Comparison of ENCODE assay signal across 16 cellular contexts in genomic region chr19:1153891-1154730, GRCh38. TPM values are rescaled to one million over a fixed set of nuclear protein-coding genes. Genes with fewer than 3 reads are reported as not detected.
A peak's percentile ranks its signal among the peaks of the same experiment; 100 is the strongest.
DNase-seq lines count a peak whose midpoint lies in the region; ATAC-seq and TF ChIP-seq lines count a peak whose summit lies in the region.
"Had no signal": no experiment of that assay in that cellular context is flagged by ENCODE, and none has a peak within 500 bp of the region (broad histone marks: within the 10 kb centered on the region; RNA-seq: fewer than 3 reads in every experiment).

No MANE protein-coding gene starts in this region.

- H3K9me3 ChIP-seq in liver (ENCODE audit: control insufficient read depth in 4 of 4, low read length in 3 of 4), result no peaks in the 10 kb centered on the region
- H3K9me3 ChIP-seq: BLaER1 had no signal

- no peak for TF ChIP-seq RAD21 in liver (IDR thresholded peaks at IDR 0.05)

- ATAC-seq in GM21447 (IDR thresholded peaks at IDR 0.05; ENCODE audit: unreplicated experiment), result no peak
- ATAC-seq: T-cell had no signal

- H3K4me3 Mint-ChIP-seq in CD14-positive monocyte, result peak overlapping the region; percentile 58 to 69
- H3K4me3 Mint-ChIP-seq: activated naive CD4-positive, alpha-beta T cell treated with anti-CD3 and anti-CD28 coated beads, Interleukin-2, amount 10 ng/mL, durations not matched to agents 7 days and 5 days; nephron; stimulated activated naive CD8-positive, alpha-beta T cell treated with anti-CD3 and anti-CD28 coated beads, Interleukin-15, Interleukin-2, amounts not matched to agents 100 ng/mL and 50 ng/mL, for 24 hours; T-cell had no signal

- WGBS in liver, result 92% methylated on average over 58 of the region's 58 CpGs

- no peaks in the 10 kb centered on the region for H3K27me3 Mint-ChIP-seq in CD14-positive monocyte (ENCODE audit: low read depth in 3 of 3)
- H3K27me3 Mint-ChIP-seq: activated naive CD4-positive, alpha-beta T cell treated with anti-CD3 and anti-CD28 coated beads, Interleukin-2, amount 10 ng/mL, durations not matched to agents 7 days and 5 days; stimulated activated naive CD8-positive, alpha-beta T cell treated with anti-CD3 and anti-CD28 coated beads, Interleukin-15, Interleukin-2, amounts not matched to agents 100 ng/mL and 50 ng/mL, for 24 hours; T-cell had no signal

- peaks cover 4 to 18% (median 7%) of the 10 kb centered on the region in 4 donors for H3K36me3 ChIP-seq in liver (ENCODE audit: control insufficient read depth in 4 of 4, insufficient read depth in 3 of 4, low read depth in 1 of 4, low read length in 3 of 4)

- H3K27ac ChIP-seq in liver (ENCODE audit: low read depth in 1 of 2, low read length in 2 of 2), result peak overlapping the region; percentile 85 to 99
- peak overlapping the region; percentile 36 to 99 (median 90) for H3K27ac ChIP-seq in skin epidermis
- H3K27ac ChIP-seq: BLaER1 had no signal

- no peaks in the 10 kb centered on the region for H3K27me3 ChIP-seq in liver (ENCODE audit: control insufficient read depth in 4 of 4, insufficient read depth in 4 of 4, low read length in 3 of 4)
- H3K27me3 ChIP-seq: BLaER1 had no signal

- H3K4me3 ChIP-seq in choroid plexus epithelial cell (ENCODE audit: low read depth, low read length) (peak overlapping the region; percentile 41), liver (ENCODE audit: low read depth in 1 of 3, low read length in 3 of 3) (peak overlapping the region in 2 of 3 donors; percentile 51 to 56), skin epidermis (peak overlapping the region in 6 of 7 experiments; percentile 0 to 31 (median 20))
- H3K4me3 ChIP-seq: BLaER1 had no signal

- peaks cover 20 to 61% of the 10 kb centered on the region in 2 donors for H3K36me3 Mint-ChIP-seq in CD14-positive monocyte

- peak overlapping the region in 6 of 7 donors; percentile 50 to 88 (median 78) for H3K27ac Mint-ChIP-seq in CD14-positive monocyte
- H3K27ac Mint-ChIP-seq: activated naive CD4-positive, alpha-beta T cell treated with anti-CD3 and anti-CD28 coated beads, Interleukin-2, amount 10 ng/mL, durations not matched to agents 7 days and 5 days; nephron; stimulated activated naive CD8-positive, alpha-beta T cell treated with anti-CD3 and anti-CD28 coated beads, Interleukin-15, Interleukin-2, amounts not matched to agents 100 ng/mL and 50 ng/mL, for 24 hours; T-cell had no signal

- peaks cover 14 to 25% (median 21%) of the 10 kb centered on the region in 4 donors for H3K4me1 ChIP-seq in liver (ENCODE audit: control insufficient read depth in 4 of 4, insufficient read depth in 4 of 4, low read length in 3 of 4)

- DNase-seq in CD14-positive monocyte (ENCODE audit: low spot score) (no peak), choroid plexus epithelial cell (ENCODE audit: low read depth) (no peak), activated gamma-delta T cell treated with Interleukin-2 at 50 U/mL for 16 hours (no peak), HT-29 (ENCODE audit: low spot score) (no peak), NCI-H1694 treated with DMSO at 0.1 percent for 48 hours (lab: John Stamatoyannopoulos, UW) (no peak)
- DNase-seq: activated CD4-positive, alpha-beta T cell treated with anti-CD3 and anti-CD28 coated beads, Interleukin-2, amount 50 U/mL, for 48 hours; activated naive CD4-positive, alpha-beta T cell treated with anti-CD3 and anti-CD28 coated beads, Interleukin-2, amount 10 ng/mL, durations not matched to agents 7 days and 5 days; effector CD8-positive, alpha-beta T cell; NCI-H187 had no signal

- H3K9ac ChIP-seq in liver (ENCODE audit: low read depth in 1 of 2, low read length in 2 of 2), result peak overlapping the region in 1 of 2 donors; percentile 52
- H3K9ac ChIP-seq: BLaER1 had no signal

- intact Hi-C loops in CD14-positive monocyte (cut with micrococcal nuclease), result no loop called here

- TF ChIP-seq CTCF in CD14-positive monocyte (IDR thresholded peaks at IDR 0.05) (no peak), choroid plexus epithelial cell (conservative IDR thresholded peaks at IDR 0.05; ENCODE audit: low read depth, low read length) (no peak), liver (IDR thresholded peaks at IDR 0.05; ENCODE audit: low read depth, low read length, missing input control) (no peak)

- peaks cover 23% of the 10 kb centered on the region for H3K4me1 Mint-ChIP-seq in CD14-positive monocyte
- H3K4me1 Mint-ChIP-seq: activated naive CD4-positive, alpha-beta T cell treated with anti-CD3 and anti-CD28 coated beads, Interleukin-2, amount 10 ng/mL, durations not matched to agents 7 days and 5 days had no signal

- peaks cover 0 to 5% (median 0%) of the 10 kb centered on the region in 7 donors for H3K9me3 Mint-ChIP-seq in CD14-positive monocyte
- H3K9me3 Mint-ChIP-seq: activated naive CD4-positive, alpha-beta T cell treated with anti-CD3 and anti-CD28 coated beads, Interleukin-2, amount 10 ng/mL, durations not matched to agents 7 days and 5 days; nephron; stimulated activated naive CD8-positive, alpha-beta T cell treated with anti-CD3 and anti-CD28 coated beads, Interleukin-15, Interleukin-2, amounts not matched to agents 100 ng/mL and 50 ng/mL, for 24 hours; T-cell had no signal

TF ChIP-seq in liver, 16 proteins besides CTCF, POLR2A, EP300 and RAD21:
- TF ChIP-seq FOXA1 (IDR thresholded peaks at IDR 0.05) (no peak), NR2F2 (IDR thresholded peaks at IDR 0.05) (no peak), FOXA2 (IDR thresholded peaks at IDR 0.05) (no peak), EGR1 (IDR thresholded peaks at IDR 0.05; ENCODE audit: low read depth in 2 of 2) (no peak), HNF4G (IDR thresholded peaks at IDR 0.05) (no peak)
- TF ChIP-seq, protein P1, sequence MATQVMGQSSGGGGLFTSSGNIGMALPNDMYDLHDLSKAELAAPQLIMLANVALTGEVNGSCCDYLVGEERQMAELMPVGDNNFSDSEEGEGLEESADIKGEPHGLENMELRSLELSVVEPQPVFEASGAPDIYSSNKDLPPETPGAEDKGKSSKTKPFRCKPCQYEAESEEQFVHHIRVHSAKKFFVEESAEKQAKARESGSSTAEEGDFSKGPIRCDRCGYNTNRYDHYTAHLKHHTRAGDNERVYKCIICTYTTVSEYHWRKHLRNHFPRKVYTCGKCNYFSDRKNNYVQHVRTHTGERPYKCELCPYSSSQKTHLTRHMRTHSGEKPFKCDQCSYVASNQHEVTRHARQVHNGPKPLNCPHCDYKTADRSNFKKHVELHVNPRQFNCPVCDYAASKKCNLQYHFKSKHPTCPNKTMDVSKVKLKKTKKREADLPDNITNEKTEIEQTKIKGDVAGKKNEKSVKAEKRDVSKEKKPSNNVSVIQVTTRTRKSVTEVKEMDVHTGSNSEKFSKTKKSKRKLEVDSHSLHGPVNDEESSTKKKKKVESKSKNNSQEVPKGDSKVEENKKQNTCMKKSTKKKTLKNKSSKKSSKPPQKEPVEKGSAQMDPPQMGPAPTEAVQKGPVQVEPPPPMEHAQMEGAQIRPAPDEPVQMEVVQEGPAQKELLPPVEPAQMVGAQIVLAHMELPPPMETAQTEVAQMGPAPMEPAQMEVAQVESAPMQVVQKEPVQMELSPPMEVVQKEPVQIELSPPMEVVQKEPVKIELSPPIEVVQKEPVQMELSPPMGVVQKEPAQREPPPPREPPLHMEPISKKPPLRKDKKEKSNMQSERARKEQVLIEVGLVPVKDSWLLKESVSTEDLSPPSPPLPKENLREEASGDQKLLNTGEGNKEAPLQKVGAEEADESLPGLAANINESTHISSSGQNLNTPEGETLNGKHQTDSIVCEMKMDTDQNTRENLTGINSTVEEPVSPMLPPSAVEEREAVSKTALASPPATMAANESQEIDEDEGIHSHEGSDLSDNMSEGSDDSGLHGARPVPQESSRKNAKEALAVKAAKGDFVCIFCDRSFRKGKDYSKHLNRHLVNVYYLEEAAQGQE (IDR thresholded peaks at IDR 0.05), result no peak
- TF ChIP-seq, protein P2, sequence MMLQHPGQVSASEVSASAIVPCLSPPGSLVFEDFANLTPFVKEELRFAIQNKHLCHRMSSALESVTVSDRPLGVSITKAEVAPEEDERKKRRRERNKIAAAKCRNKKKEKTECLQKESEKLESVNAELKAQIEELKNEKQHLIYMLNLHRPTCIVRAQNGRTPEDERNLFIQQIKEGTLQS (IDR thresholded peaks at IDR 0.05), result no peak

RNA-seq across cellular contexts. Expression of gene SBNO2, which starts 20.0 kb away (rescaled TPM):
- 1 to 10 TPM in 1 of 2 donors, under 1 TPM in 1; 0.71 to 2.6 TPM for polyA plus RNA-seq in CD14-positive monocyte
- total RNA-seq in liver, result 10 to 100 TPM; 11.0 to 25.0 TPM
- polyA plus RNA-seq in liver, result 10 to 100 TPM in 1 of 2 donors, 1 to 10 TPM in 1; 2.2 to 19.1 TPM
- total RNA-seq in HT-29 (2014; rRNA removed; shearing (Covaris generic)), result 49.6 and 50.5 TPM in 2 replicates

RNA-seq across cellular contexts. Expression of gene GPX4, which starts 50.3 kb away (rescaled TPM):
- polyA plus RNA-seq in CD14-positive monocyte (100 to 1,000 TPM; 459 to 508 TPM), liver (100 to 1,000 TPM; 447 to 558 TPM)
- 100 to 1,000 TPM; 122 to 149 TPM for total RNA-seq in liver
- 1,102 and 1,117 TPM in 2 replicates for total RNA-seq in HT-29 (2014; rRNA removed; shearing (Covaris generic))

RNA-seq across cellular contexts. Expression of gene STK11, which starts 51.5 kb away (rescaled TPM):
- 10 to 100 TPM in 1 of 2 donors, 1 to 10 TPM in 1; 6.2 to 15.4 TPM for polyA plus RNA-seq in CD14-positive monocyte
- total RNA-seq in liver, result 100 to 1,000 TPM in 1 of 2 donors, 10 to 100 TPM in 1; 40.6 to 126 TPM
- 10 to 100 TPM in 1 of 2 donors, 1 to 10 TPM in 1; 3.0 to 30.3 TPM for polyA plus RNA-seq in liver
- total RNA-seq in HT-29 (2014; rRNA removed; shearing (Covaris generic)), result 101 and 114 TPM in 2 replicates

RNA-seq across cellular contexts. Expression of gene POLR2E, which starts 58.9 kb away (rescaled TPM):
- polyA plus RNA-seq in CD14-positive monocyte (100 to 1,000 TPM; 195 to 222 TPM), liver (100 to 1,000 TPM; 175 to 211 TPM)
- total RNA-seq in liver, result 100 to 1,000 TPM in 1 of 2 donors, 10 to 100 TPM in 1; 51.8 to 168 TPM
- 394 and 395 TPM in 2 replicates for total RNA-seq in HT-29 (2014; rRNA removed; shearing (Covaris generic))
